16 cellular contexts compared by ENCODE assay signal in genomic region chr14:78608998-78609787, GRCh38.
DNase-seq lines count a peak whose midpoint lies in the region; ATAC-seq, FAIRE-seq and TF ChIP-seq lines count a peak whose summit lies in the region.
"Had no signal": no experiment of that assay in that cellular context is flagged by ENCODE, and none has a peak within 500 bp of the region (broad histone marks: within the 10 kb centered on the region; RNA-seq: fewer than 3 reads in every experiment).

No MANE protein-coding gene starts in this region.

- no peak for TF ChIP-seq CTCF in GM12878 (IDR thresholded peaks at IDR 0.05 in 2 of 3, conservative IDR thresholded peaks at IDR 0.05 in 1 of 3; ENCODE audit: control insufficient read depth in 2 of 3, extremely low read depth in 1 of 3, insufficient read depth in 1 of 3, low read depth in 3 of 3, low read length in 3 of 3)

- no peak overlapping the region for H3K9ac ChIP-seq in GM12878 (ENCODE audit: control insufficient read depth, insufficient read depth, low read length)
- H3K9ac ChIP-seq: BLaER1 had no signal

- FAIRE-seq in GM12878 (lab: Jason Lieb, UNC), result no peak

- H2AFZ ChIP-seq in GM12878 (ENCODE audit: control insufficient read depth, low read depth, low read length), result no peak overlapping the region
- H2AFZ ChIP-seq: PC-9 had no signal

- RAD21 ChIA-PET in GM12878 (lab: Charles Lee; ENCODE audit: unreplicated experiment), result no interaction called here

- no peaks in the 10 kb centered on the region for H4K20me1 ChIP-seq in GM12878 (ENCODE audit: control insufficient read depth, insufficient read depth)
- H4K20me1 ChIP-seq: BLaER1 had no signal

- H3K4me3 Mint-ChIP-seq in stimulated activated naive B cell treated with anti-CD40 and anti-IgM and Interleukin-4, amounts not matched to agents 10 μg/mL and 1 μg/mL and 100 μg/mL, for 72 hours, result no peak overlapping the region
- H3K4me3 Mint-ChIP-seq: CD4-positive, alpha-beta memory T cell; H9; T-helper 1 cell treated with Interleukin-12 subunit alpha and Interleukin-12 subunit beta and Interleukin-4 antibody, amounts not matched to agents 30 μg/mL and 1 μg/mL, for 36 hours had no signal

- no peak for TF ChIP-seq RAD21 in GM12878 (IDR thresholded peaks at IDR 0.05; ENCODE audit: insufficient read depth, low read depth, low read length)

- 8% methylated on average over 4 of the region's 4 CpGs for WGBS in GM12878 (ENCODE audit: insufficient coverage, insufficient replicate concordance, low lambda C conversion rate, missing lambda C conversion rate)

- DNase-seq in NCI-H2227 (lab: John Stamatoyannopoulos, UW; ENCODE audit: unreplicated experiment), result peak; percentile 74
- DNase-seq in GM12878 (ENCODE audit: low read depth, low spot score), result no peak
- DNase-seq in stimulated activated naive B cell treated with anti-CD40 and anti-IgM and Interleukin-4, amounts not matched to agents 10 μg/mL and 1 μg/mL and 100 μg/mL, for 72 hours, result no peak
- no peak for DNase-seq in SKM-1 (lab: John Stamatoyannopoulos, UW; ENCODE audit: unreplicated experiment)
- DNase-seq in HT-29 (ENCODE audit: low spot score), result no peak
- DNase-seq: CD4-positive, alpha-beta memory T cell; H9; NCI-H1092 treated with DMSO at 0.1 percent for 48 hours; NCI-H1694 treated with DMSO at 0.1 percent for 48 hours; NCI-H345; NCI-H526 treated with DMSO at 0.1 percent for 48 hours; PC-9 had no signal

- no peaks in the 10 kb centered on the region for H3K4me1 ChIP-seq in GM12878 (ENCODE audit: control insufficient read depth, insufficient read depth, low read length)

- H3K9me3 Mint-ChIP-seq in stimulated activated naive B cell treated with anti-CD40 and anti-IgM and Interleukin-4, amounts not matched to agents 10 μg/mL and 1 μg/mL and 100 μg/mL, for 72 hours, result no peaks in the 10 kb centered on the region
- H3K9me3 Mint-ChIP-seq: CD4-positive, alpha-beta memory T cell; H9; T-helper 1 cell treated with Interleukin-12 subunit alpha and Interleukin-12 subunit beta and Interleukin-4 antibody, amounts not matched to agents 30 μg/mL and 1 μg/mL, for 36 hours had no signal

- TF ChIP-seq POLR2A in GM12878 (IDR thresholded peaks at IDR 0.05; ENCODE audit: low read depth, low read length), result no peak

- TF ChIP-seq EP300 in GM12878 (IDR thresholded peaks at IDR 0.05; ENCODE audit: borderline replicate concordance in 1 of 2, control insufficient read depth in 1 of 2, low read depth in 2 of 2, low read length in 2 of 2), result no peak

- H3K27me3 Mint-ChIP-seq in stimulated activated naive B cell treated with anti-CD40 and anti-IgM and Interleukin-4, amounts not matched to agents 10 μg/mL and 1 μg/mL and 100 μg/mL, for 72 hours, result peaks cover 11 to 17% of the 10 kb centered on the region in 2 donors

- no peaks in the 10 kb centered on the region for H3K9me3 ChIP-seq in GM12878 (replicated peaks; ENCODE audit: control insufficient read depth, insufficient read depth, low read length)
- H3K9me3 ChIP-seq: BLaER1 had no signal

- no peak overlapping the region for H3K4me2 ChIP-seq in GM12878 (ENCODE audit: control insufficient read depth, insufficient read depth)
- H3K4me2 ChIP-seq: BLaER1, PC-9 had no signal

- intact Hi-C loops in GM12878 (cut with micrococcal nuclease; ENCODE audit: unreplicated experiment), result no loop called here

- in situ Hi-C loops in GM12878 (cut with MboI), result no loop called here

- no peak overlapping the region for H3K27ac ChIP-seq in GM12878 (ENCODE audit: control insufficient read depth, insufficient read depth)
- H3K27ac ChIP-seq: BLaER1, PC-9 had no signal

- no peaks in the 10 kb centered on the region for H3K36me3 Mint-ChIP-seq in stimulated activated naive B cell treated with anti-CD40 and anti-IgM and Interleukin-4, amounts not matched to agents 10 μg/mL and 1 μg/mL and 100 μg/mL, for 72 hours
- H3K36me3 Mint-ChIP-seq: CD4-positive, alpha-beta memory T cell had no signal

- H3K27ac Mint-ChIP-seq in stimulated activated naive B cell treated with anti-CD40 and anti-IgM and Interleukin-4, amounts not matched to agents 10 μg/mL and 1 μg/mL and 100 μg/mL, for 72 hours, result no peak overlapping the region
- H3K27ac Mint-ChIP-seq: CD4-positive, alpha-beta memory T cell; H9; T-helper 1 cell treated with Interleukin-12 subunit alpha and Interleukin-12 subunit beta and Interleukin-4 antibody, amounts not matched to agents 30 μg/mL and 1 μg/mL, for 36 hours had no signal

- no TSS peak for BruUV-seq in GM12878 (replicated peaks; lab: Mats Ljungman, UMichigan)

- peak; percentile 56 for ATAC-seq in HG03432 (IDR thresholded peaks at IDR 0.05; ENCODE audit: unreplicated experiment)
- ATAC-seq in GM12878, result no peak
- ATAC-seq in stimulated activated naive B cell treated with anti-CD40 and anti-IgM and Interleukin-4, amounts not matched to agents 10 μg/mL and 1 μg/mL and 100 μg/mL, for 72 hours (replicated peaks), result peak; percentile 53 to 66
- ATAC-seq in HG03439 (IDR thresholded peaks at IDR 0.05; ENCODE audit: unreplicated experiment), result no peak

- SMC1A ChIA-PET in GM12878 (lab: Charles Lee; ENCODE audit: uncharacterized antibody, unreplicated experiment), result no interaction called here

- peaks cover 4 to 7% of the 10 kb centered on the region in 2 donors for H3K4me1 Mint-ChIP-seq in stimulated activated naive B cell treated with anti-CD40 and anti-IgM and Interleukin-4, amounts not matched to agents 10 μg/mL and 1 μg/mL and 100 μg/mL, for 72 hours
- H3K4me1 Mint-ChIP-seq: CD4-positive, alpha-beta memory T cell had no signal

- H3K4me3 ChIP-seq in GM12878, result no peak overlapping the region
- H3K4me3 ChIP-seq: BLaER1, PC-9 had no signal

- H3K36me3 ChIP-seq in GM12878 (ENCODE audit: control insufficient read depth in 2 of 2, insufficient read depth in 2 of 2, low read length in 1 of 2), result no peaks in the 10 kb centered on the region
- H3K36me3 ChIP-seq: BLaER1 had no signal

- POLR2A ChIA-PET in GM12878 (lab: Charles Lee), result no interaction called here

- CTCF ChIA-PET in GM12878 (lab: Yijun Ruan, JAX), result interaction anchor here (0.7 to 2.7 kb wide), 4 partner anchors 10 to 1585 kb away, joined by 3 to 9 read pairs (median 3); no protein-coding TSS in a partner anchor

- no peaks in the 10 kb centered on the region for H3K27me3 ChIP-seq in GM12878 (replicated peaks in 1 of 2; ENCODE audit: control insufficient read depth in 2 of 2, insufficient read depth in 2 of 2, low read length in 1 of 2)
- H3K27me3 ChIP-seq: BLaER1 had no signal

- no peaks in the 10 kb centered on the region for H3K79me2 ChIP-seq in GM12878 (ENCODE audit: control insufficient read depth, insufficient read depth, low read length)

TF ChIP-seq in GM12878, 131 proteins besides CTCF, POLR2A, EP300 and RAD21:
- TF ChIP-seq BRCA1 (IDR thresholded peaks at IDR 0.05; ENCODE audit: low read depth, low read length) (no peak), SPI1 (IDR thresholded peaks at IDR 0.05; ENCODE audit: borderline replicate concordance, insufficient read depth, low read depth, low read length) (no peak), PKNOX1 (IDR thresholded peaks at IDR 0.05) (peak; percentile 33; the same call in 1 of the 2 replicates), LARP7 (IDR thresholded peaks at IDR 0.05) (no peak), CBX5 (IDR thresholded peaks at IDR 0.05; ENCODE audit: low read depth) (no peak), CHD1 (IDR thresholded peaks at IDR 0.05; ENCODE audit: low read depth, low read length) (no peak), MEF2A (IDR thresholded peaks at IDR 0.05; ENCODE audit: insufficient read depth, low read depth, low read length) (no peak), WRNIP1 (IDR thresholded peaks at IDR 0.05; ENCODE audit: borderline replicate concordance, low read depth, low read length) (no peak)

Comparison
In these comparisons a context has a peak if more than half of its experiments do, and no peak if none do; other contexts are left out.
1. ATAC-seq: peak in HG03432 (single experiment) and stimulated activated naive B cell treated with anti-CD40 and anti-IgM and Interleukin-4, amounts not matched to agents 10 μg/mL and 1 μg/mL and 100 μg/mL, for 72 hours (2 of 2); none in GM12878 (single experiment) and HG03439 (single experiment).